8 cellular contexts compared by ENCODE assay signal in genomic region chr12:50085615-50085928, GRCh38. TPM values are rescaled to one million over a fixed set of nuclear protein-coding genes. Genes with fewer than 3 reads are reported as not detected.
DNase-seq lines count a peak whose midpoint lies in the region; ATAC-seq and TF ChIP-seq lines count a peak whose summit lies in the region.

No MANE protein-coding gene starts in this region.

- intact Hi-C loops in esophagus squamous epithelium (cut with DNase I) = loop anchor here (10.0 kb wide), 1 partner anchor 89 kb away; no protein-coding TSS in a partner anchor

- CTCF ChIA-PET in activated CD4-positive, alpha-beta T cell treated with anti-CD3 and anti-CD28 coated beads, Interleukin-2, amount 10 ng/mL, durations not matched to agents 7 days and 5 days (lab: Charles Lee) = interaction anchor here (0.7 to 6.0 kb wide), 12 partner anchors 10 to 85 kb away, joined by 3 to 68 read pairs (median 4); partner anchors contain the start of genes COX14 and GPD1
- CTCF ChIA-PET in RWPE1 (lab: Yijun Ruan, JAX) = interaction anchor here (0.6 to 1.1 kb wide), 8 partner anchors 9 to 1745 kb away, joined by 3 to 7 read pairs (median 3); partner anchors contain the start of gene COX14

- H3K4me3 ChIP-seq in esophagus squamous epithelium (peak overlapping the region; percentile 78 to 97 (median 86)), skeletal muscle cell (ENCODE audit: low read depth, low read length) (peak overlapping the region; percentile 80)

- H3K27me3 Mint-ChIP-seq in activated CD4-positive, alpha-beta T cell treated with anti-CD3 and anti-CD28 coated beads, Interleukin-2, amount 10 ng/mL, durations not matched to agents 7 days and 5 days = no peaks in the 10 kb centered on the region

- no peak for DNase-seq in activated CD4-positive, alpha-beta T cell treated with anti-CD3 and anti-CD28 coated beads, Interleukin-2, amount 10 ng/mL, durations not matched to agents 7 days and 5 days
- DNase-seq in activated CD4-positive, alpha-beta T cell treated with anti-CD3 and anti-CD28 coated beads, Interleukin-2, amount 50 U/mL, for 48 hours = no peak
- DNase-seq in RWPE1 (ENCODE audit: low spot score) (no peak), esophagus squamous epithelium (lab: John Stamatoyannopoulos, UW) (no peak), skeletal muscle cell (ENCODE audit: low read depth) (no peak), OCI-M2 (lab: John Stamatoyannopoulos, UW; ENCODE audit: unreplicated experiment) (no peak), DMS 273 treated with DMSO at 0.1 percent for 48 hours (lab: John Stamatoyannopoulos, UW) (no peak)

- no peaks in the 10 kb centered on the region for H3K27me3 ChIP-seq in esophagus squamous epithelium

- H3K36me3 Mint-ChIP-seq in activated CD4-positive, alpha-beta T cell treated with anti-CD3 and anti-CD28 coated beads, Interleukin-2, amount 10 ng/mL, durations not matched to agents 7 days and 5 days (ENCODE audit: low read depth) = peaks cover 27% of the 10 kb centered on the region

- H3K36me3 ChIP-seq in esophagus squamous epithelium = peaks cover 0 to 42% (median 7%) of the 10 kb centered on the region in 3 donors

- peaks cover 35% of the 10 kb centered on the region for H3K4me1 Mint-ChIP-seq in activated CD4-positive, alpha-beta T cell treated with anti-CD3 and anti-CD28 coated beads, Interleukin-2, amount 10 ng/mL, durations not matched to agents 7 days and 5 days

- no peak for TF ChIP-seq POLR2A in esophagus squamous epithelium (IDR thresholded peaks at IDR 0.05)

- no peaks in the 10 kb centered on the region for H3K9me3 ChIP-seq in esophagus squamous epithelium

- POLR2A ChIA-PET in activated CD4-positive, alpha-beta T cell treated with anti-CD3 and anti-CD28 coated beads, Interleukin-2, amount 10 ng/mL, durations not matched to agents 7 days and 5 days (lab: Charles Lee) = interaction anchor here (1.0 kb wide), 1 partner anchor 26 kb away, joined by 3 read pairs; the partner anchor contains the start of gene COX14
- POLR2A ChIA-PET in RWPE1 (lab: Yijun Ruan, JAX; ENCODE audit: low non-redundant PET) = interaction anchor here (0.6 to 1.0 kb wide), 4 partner anchors 26 to 309 kb away, joined by 3 to 5 read pairs (median 3); partner anchors contain the start of gene COX14

- peak overlapping the region; percentile 97 for H3K27ac ChIP-seq in RWPE1
- peak overlapping the region; percentile 94 to 99 (median 94) for H3K27ac ChIP-seq in esophagus squamous epithelium

- peak overlapping the region; percentile 91 for H3K27ac Mint-ChIP-seq in activated CD4-positive, alpha-beta T cell treated with anti-CD3 and anti-CD28 coated beads, Interleukin-2, amount 10 ng/mL, durations not matched to agents 7 days and 5 days

- peak overlapping the region; percentile 97 for H3K4me3 Mint-ChIP-seq in activated CD4-positive, alpha-beta T cell treated with anti-CD3 and anti-CD28 coated beads, Interleukin-2, amount 10 ng/mL, durations not matched to agents 7 days and 5 days

- no peaks in the 10 kb centered on the region for H3K9me3 Mint-ChIP-seq in activated CD4-positive, alpha-beta T cell treated with anti-CD3 and anti-CD28 coated beads, Interleukin-2, amount 10 ng/mL, durations not matched to agents 7 days and 5 days

- ATAC-seq in GM19395 (IDR thresholded peaks at IDR 0.05; ENCODE audit: unreplicated experiment) = no peak

- peaks cover 10 to 55% (median 10%) of the 10 kb centered on the region in 3 donors for H3K4me1 ChIP-seq in esophagus squamous epithelium

- WGBS in esophagus squamous epithelium, 2 donors = 1 to 3% methylated on average over 7 of the region's 7 CpGs

- no peak for TF ChIP-seq CTCF in RWPE1 (conservative IDR thresholded peaks at IDR 0.05; ENCODE audit: low read depth)
- no peak for TF ChIP-seq CTCF in esophagus squamous epithelium (IDR thresholded peaks at IDR 0.05)

RNA-seq across cellular contexts. Expression of gene SMARCD1, which starts 0.4 kb away (rescaled TPM):
- total RNA-seq in activated CD4-positive, alpha-beta T cell treated with anti-CD3 and anti-CD28 coated beads, Interleukin-2, amount 10 ng/mL, durations not matched to agents 7 days and 5 days = 10 to 100 TPM; 62.3 to 88.6 TPM
- 10 to 100 TPM; 34.5 to 67.8 (median 46.5) TPM for total RNA-seq in esophagus squamous epithelium

RNA-seq across cellular contexts. Expression of gene GPD1, which starts 18.2 kb away (rescaled TPM):
- total RNA-seq in activated CD4-positive, alpha-beta T cell treated with anti-CD3 and anti-CD28 coated beads, Interleukin-2, amount 10 ng/mL, durations not matched to agents 7 days and 5 days = under 1 TPM; 0.25 to 0.37 TPM
- under 1 TPM in 3 of 4 donors, not detected in 1; 0.38 to 0.53 (median 0.44) TPM for total RNA-seq in esophagus squamous epithelium

RNA-seq across cellular contexts. Expression of gene COX14, which starts 26.5 kb away (rescaled TPM):
- 10 to 100 TPM; 31.6 to 47.9 TPM for total RNA-seq in activated CD4-positive, alpha-beta T cell treated with anti-CD3 and anti-CD28 coated beads, Interleukin-2, amount 10 ng/mL, durations not matched to agents 7 days and 5 days
- total RNA-seq in esophagus squamous epithelium = 10 to 100 TPM; 32.1 to 68.7 (median 53.5) TPM

RNA-seq across cellular contexts. Expression of gene ASIC1, which starts 28.2 kb away (rescaled TPM):
- 10 to 100 TPM in 1 of 2 experiments, 1 to 10 TPM in 1; 8.7 to 10.1 TPM for total RNA-seq in activated CD4-positive, alpha-beta T cell treated with anti-CD3 and anti-CD28 coated beads, Interleukin-2, amount 10 ng/mL, durations not matched to agents 7 days and 5 days
- total RNA-seq in esophagus squamous epithelium = 1 to 10 TPM; 1.5 to 5.7 (median 2.6) TPM
